ENCODE assay signal across 8 cellular contexts in genomic region chr20:32672982-32673727, GRCh38. TPM values are rescaled to one million over a fixed set of nuclear protein-coding genes. Genes with fewer than 3 reads are reported as not detected.
DNase-seq lines count a peak whose midpoint lies in the region; ATAC-seq and TF ChIP-seq lines count a peak whose summit lies in the region.

No MANE protein-coding gene starts in this region.

- H3K4me3 Mint-ChIP-seq in activated naive CD8-positive, alpha-beta T cell treated with anti-CD3 and anti-CD28 coated beads, Interleukin-2, amount 10 ng/mL, durations not matched to agents 7 days and 5 days: peak overlapping the region; percentile 54
- peak overlapping the region; percentile 69 for H3K4me3 Mint-ChIP-seq in stimulated activated effector memory CD8-positive, alpha-beta T cell treated with anti-CD3 and anti-CD28 coated beads, Interleukin-12 subunit alpha, Interleukin-12 subunit beta, amount 100 ng/mL, for 72 hours

- peak; percentile 41 for ATAC-seq in GM21515 (IDR thresholded peaks at IDR 0.05; ENCODE audit: unreplicated experiment)
- ATAC-seq in activated naive CD8-positive, alpha-beta T cell treated with anti-CD3 and anti-CD28 coated beads, Interleukin-2, amount 10 ng/mL, durations not matched to agents 7 days and 5 days (ENCODE audit: low read depth): peak; percentile 86
- ATAC-seq in stimulated activated effector memory CD8-positive, alpha-beta T cell treated with anti-CD3 and anti-CD28 coated beads, Interleukin-12 subunit alpha, Interleukin-12 subunit beta, amount 100 ng/mL, for 72 hours: peak; percentile 78

- peaks cover 29% of the 10 kb centered on the region for H3K4me1 Mint-ChIP-seq in activated naive CD8-positive, alpha-beta T cell treated with anti-CD3 and anti-CD28 coated beads, Interleukin-2, amount 10 ng/mL, durations not matched to agents 7 days and 5 days
- H3K4me1 Mint-ChIP-seq in stimulated activated effector memory CD8-positive, alpha-beta T cell treated with anti-CD3 and anti-CD28 coated beads, Interleukin-12 subunit alpha, Interleukin-12 subunit beta, amount 100 ng/mL, for 72 hours: peaks cover 22% of the 10 kb centered on the region

- peak; percentile 26 for DNase-seq in GM12864 (ENCODE audit: low read depth)
- peak; percentile 17 for DNase-seq in NCI-H774 (lab: John Stamatoyannopoulos, UW)
- peak; percentile 70 for DNase-seq in activated naive CD8-positive, alpha-beta T cell treated with anti-CD3 and anti-CD28 coated beads, Interleukin-2, amount 10 ng/mL, durations not matched to agents 7 days and 5 days
- peak; percentile 31 to 79 for DNase-seq in stimulated activated effector memory CD8-positive, alpha-beta T cell treated with anti-CD3 and anti-CD28 coated beads, Interleukin-12 subunit alpha, Interleukin-12 subunit beta, amount 100 ng/mL, for 72 hours (ENCODE audit: low spot score in 2 of 2)
- DNase-seq in HuH-7.5 (ENCODE audit: low spot score): no peak
- DNase-seq in NCI-H748 (lab: John Stamatoyannopoulos, UW; ENCODE audit: unreplicated experiment): no peak
- no peak for DNase-seq in NCI-H526 (lab: John Stamatoyannopoulos, UW)

- no peaks in the 10 kb centered on the region for H3K36me3 Mint-ChIP-seq in activated naive CD8-positive, alpha-beta T cell treated with anti-CD3 and anti-CD28 coated beads, Interleukin-2, amount 10 ng/mL, durations not matched to agents 7 days and 5 days
- no peaks in the 10 kb centered on the region for H3K36me3 Mint-ChIP-seq in stimulated activated effector memory CD8-positive, alpha-beta T cell treated with anti-CD3 and anti-CD28 coated beads, Interleukin-12 subunit alpha, Interleukin-12 subunit beta, amount 100 ng/mL, for 72 hours

- no peaks in the 10 kb centered on the region for H3K27me3 Mint-ChIP-seq in activated naive CD8-positive, alpha-beta T cell treated with anti-CD3 and anti-CD28 coated beads, Interleukin-2, amount 10 ng/mL, durations not matched to agents 7 days and 5 days

- H3K4me3 ChIP-seq in GM12864 (ENCODE audit: low read depth, low read length): no peak overlapping the region; the same call in 1 of the 2 replicates

- H3K9me3 Mint-ChIP-seq in activated naive CD8-positive, alpha-beta T cell treated with anti-CD3 and anti-CD28 coated beads, Interleukin-2, amount 10 ng/mL, durations not matched to agents 7 days and 5 days: no peaks in the 10 kb centered on the region
- no peaks in the 10 kb centered on the region for H3K9me3 Mint-ChIP-seq in stimulated activated effector memory CD8-positive, alpha-beta T cell treated with anti-CD3 and anti-CD28 coated beads, Interleukin-12 subunit alpha, Interleukin-12 subunit beta, amount 100 ng/mL, for 72 hours

- POLR2A ChIA-PET in activated naive CD8-positive, alpha-beta T cell treated with anti-CD3 and anti-CD28 coated beads, Interleukin-2, amount 10 ng/mL, durations not matched to agents 7 days and 5 days (lab: Charles Lee): interaction anchor here (0.6 to 4.1 kb wide), 12 partner anchors 10 to 272 kb away, joined by 3 to 46 read pairs (median 4); partner anchors contain the start of genes COMMD7, DNMT3B and MAPRE1

- no peak for TF ChIP-seq CTCF in GM12864 (IDR thresholded peaks at IDR 0.05; ENCODE audit: low read depth, low read length, missing control alignments)

- H3K27ac Mint-ChIP-seq in activated naive CD8-positive, alpha-beta T cell treated with anti-CD3 and anti-CD28 coated beads, Interleukin-2, amount 10 ng/mL, durations not matched to agents 7 days and 5 days: peak overlapping the region; percentile 87
- H3K27ac Mint-ChIP-seq in stimulated activated effector memory CD8-positive, alpha-beta T cell treated with anti-CD3 and anti-CD28 coated beads, Interleukin-12 subunit alpha, Interleukin-12 subunit beta, amount 100 ng/mL, for 72 hours: peak overlapping the region; percentile 98

RNA-seq across cellular contexts. Expression of gene C20orf203, which starts 0.6 kb away (rescaled TPM):
- total RNA-seq in activated naive CD8-positive, alpha-beta T cell treated with anti-CD3 and anti-CD28 coated beads, Interleukin-2, amount 10 ng/mL, durations not matched to agents 7 days and 5 days: under 1 TPM; 0.22 to 0.60 TPM

Comparison
In these comparisons a context has a peak if more than half of its experiments do, and no peak if none do; other contexts are left out.
1. DNase-seq: peak in GM12864 (single experiment), NCI-H774 (single experiment), activated naive CD8-positive, alpha-beta T cell treated with anti-CD3 and anti-CD28 coated beads, Interleukin-2, amount 10 ng/mL, durations not matched to agents 7 days and 5 days (single experiment) and stimulated activated effector memory CD8-positive, alpha-beta T cell treated with anti-CD3 and anti-CD28 coated beads, Interleukin-12 subunit alpha, Interleukin-12 subunit beta, amount 100 ng/mL, for 72 hours (2 of 2); none in HuH-7.5 (single experiment), NCI-H748 (single experiment) and NCI-H526 (0 of 2).
2. Peak in every context shown above with its lines, with median percentiles within 50 percentile points of each other: ATAC-seq.